17 cellular contexts compared by ENCODE assay signal in genomic region chr17:80110447-80110812, GRCh38. TPM values are rescaled to one million over a fixed set of nuclear protein-coding genes. Genes with fewer than 3 reads are reported as not detected.
DNase-seq lines count a peak whose midpoint lies in the region; ATAC-seq, FAIRE-seq and TF ChIP-seq lines count a peak whose summit lies in the region.
"Had no signal": no experiment of that assay in that cellular context is flagged by ENCODE, and none has a peak within 500 bp of the region (broad histone marks: within the 10 kb centered on the region; RNA-seq: fewer than 3 reads in every experiment).

No MANE protein-coding gene starts in this region.

- POLR2A ChIA-PET in activated naive CD8-positive, alpha-beta T cell treated with anti-CD3 and anti-CD28 coated beads, Interleukin-2, amount 10 ng/mL, durations not matched to agents 7 days and 5 days (lab: Charles Lee) = interaction anchor here (1.0 kb wide), 1 partner anchor 9 kb away, joined by 3 read pairs; the partner anchor contains the start of gene GAA
- POLR2A ChIA-PET in WTC11 (lab: Charles Lee) = interaction anchor here (0.9 kb wide), 1 partner anchor 9 kb away, joined by 3 read pairs; no protein-coding TSS in a partner anchor
- POLR2A ChIA-PET in activated CD8-positive, alpha-beta T cell treated with anti-CD3 and anti-CD28 coated beads for 36 hours (lab: Charles Lee) = interaction anchor here (1.6 kb wide), 1 partner anchor 35 kb away, joined by 7 read pairs; no protein-coding TSS in a partner anchor

- TF ChIP-seq CTCF in WTC11 (IDR thresholded peaks at IDR 0.05) (no peak), brain microvascular endothelial cell (IDR thresholded peaks at IDR 0.05; ENCODE audit: low read depth, low read length, missing control alignments) (no peak)
- TF ChIP-seq CTCF in activated CD8-positive, alpha-beta T cell treated with anti-CD3 and anti-CD28 coated beads for 36 hours (IDR thresholded peaks at IDR 0.05) = no peak

- peak overlapping the region; percentile 17 for H4K8ac ChIP-seq in neuronal stem cell (ENCODE audit: low read depth, low read length)

- H3K18ac ChIP-seq in neuronal stem cell (ENCODE audit: low read length) = no peak overlapping the region

- ATAC-seq in activated naive CD8-positive, alpha-beta T cell treated with anti-CD3 and anti-CD28 coated beads, Interleukin-2, amount 10 ng/mL, durations not matched to agents 7 days and 5 days (ENCODE audit: low read depth) = no peak
- ATAC-seq in WTC11 = no peak
- no peak for ATAC-seq in activated CD8-positive, alpha-beta T cell treated with anti-CD3 and anti-CD28 coated beads for 36 hours

- no peaks in the 10 kb centered on the region for H3K27me3 Mint-ChIP-seq in activated naive CD8-positive, alpha-beta T cell treated with anti-CD3 and anti-CD28 coated beads, Interleukin-2, amount 10 ng/mL, durations not matched to agents 7 days and 5 days
- no peaks in the 10 kb centered on the region for H3K27me3 Mint-ChIP-seq in activated naive CD8-positive, alpha-beta T cell treated with anti-CD3 and anti-CD28 coated beads for 36 hours
- H3K27me3 Mint-ChIP-seq in WTC11 (ENCODE audit: low read depth) = no peaks in the 10 kb centered on the region; the same call in 1 of the 2 replicates
- H3K27me3 Mint-ChIP-seq in activated CD8-positive, alpha-beta T cell treated with anti-CD3 and anti-CD28 coated beads for 36 hours = no peaks in the 10 kb centered on the region
- H3K27me3 Mint-ChIP-seq: CD4-positive, alpha-beta T cell had no signal

- peaks cover 3% of the 10 kb centered on the region for H3K79me1 ChIP-seq in neuronal stem cell (ENCODE audit: low read depth, low read length)

- no peak overlapping the region for H3K27ac ChIP-seq in neuronal stem cell (replicated peaks; ENCODE audit: low read length)
- no peak overlapping the region for H3K27ac ChIP-seq in brain microvascular endothelial cell

- CTCF ChIA-PET in WTC11 (lab: Charles Lee) = interaction anchor here (0.8 to 5.4 kb wide), 4 partner anchors 10 to 102 kb away, joined by 3 to 55 read pairs (median 4); partner anchors contain the start of gene GAA
- CTCF ChIA-PET in activated CD8-positive, alpha-beta T cell treated with anti-CD3 and anti-CD28 coated beads for 36 hours (lab: Charles Lee) = interaction anchor here (2.0 kb wide), 1 partner anchor 9 kb away, joined by 8 read pairs; the partner anchor contains the start of gene GAA

- H3K4me2 ChIP-seq in neuronal stem cell (ENCODE audit: insufficient read depth, low read length, poor library complexity, severe bottlenecking) = no peak overlapping the region

- H3K36me3 ChIP-seq in neuronal stem cell (replicated peaks in 1 of 2; ENCODE audit: control insufficient read depth in 2 of 2, insufficient read depth in 2 of 2, low read length in 2 of 2) (peaks cover 3 to 6% of the 10 kb centered on the region in 2 donors), brain microvascular endothelial cell (replicated peaks) (no peaks in the 10 kb centered on the region)

- H4K91ac ChIP-seq in neuronal stem cell (ENCODE audit: low read depth, low read length, poor library complexity) = no peak overlapping the region

- peaks cover 2% of the 10 kb centered on the region for H3K36me3 Mint-ChIP-seq in activated naive CD8-positive, alpha-beta T cell treated with anti-CD3 and anti-CD28 coated beads, Interleukin-2, amount 10 ng/mL, durations not matched to agents 7 days and 5 days
- peaks cover 5% of the 10 kb centered on the region for H3K36me3 Mint-ChIP-seq in activated naive CD8-positive, alpha-beta T cell treated with anti-CD3 and anti-CD28 coated beads for 36 hours
- peaks cover 9% of the 10 kb centered on the region for H3K36me3 Mint-ChIP-seq in WTC11
- H3K36me3 Mint-ChIP-seq in activated CD8-positive, alpha-beta T cell treated with anti-CD3 and anti-CD28 coated beads for 36 hours (ENCODE audit: low read depth) = peaks cover 6% of the 10 kb centered on the region

- H2AFZ ChIP-seq in neuronal stem cell (ENCODE audit: low read length) = no peak overlapping the region

- H2BK5ac ChIP-seq in neuronal stem cell (ENCODE audit: low read length) = no peak overlapping the region

- H2BK120ac ChIP-seq in neuronal stem cell (ENCODE audit: low read depth, low read length) = no peak overlapping the region

- H3K14ac ChIP-seq in neuronal stem cell (ENCODE audit: low read length) = no peak overlapping the region

- H3K9ac ChIP-seq in neuronal stem cell (ENCODE audit: low read depth, low read length, poor library complexity) = no peak overlapping the region

- H3K4me3 Mint-ChIP-seq in activated naive CD8-positive, alpha-beta T cell treated with anti-CD3 and anti-CD28 coated beads, Interleukin-2, amount 10 ng/mL, durations not matched to agents 7 days and 5 days = no peak overlapping the region
- no peak overlapping the region for H3K4me3 Mint-ChIP-seq in activated naive CD8-positive, alpha-beta T cell treated with anti-CD3 and anti-CD28 coated beads for 36 hours
- H3K4me3 Mint-ChIP-seq in WTC11 = no peak overlapping the region
- H3K4me3 Mint-ChIP-seq in activated CD8-positive, alpha-beta T cell treated with anti-CD3 and anti-CD28 coated beads for 36 hours = no peak overlapping the region
- H3K4me3 Mint-ChIP-seq: CD4-positive, alpha-beta T cell; H9 had no signal

- peaks cover 0 to 19% of the 10 kb centered on the region in 2 donors for H3K9me3 ChIP-seq in neuronal stem cell (replicated peaks in 1 of 2; ENCODE audit: control insufficient read depth in 2 of 2, insufficient read depth in 1 of 2, low read depth in 1 of 2, low read length in 2 of 2)

- no peak overlapping the region for H2AK5ac ChIP-seq in neuronal stem cell (ENCODE audit: low read depth, low read length)

- H2BK15ac ChIP-seq in neuronal stem cell (ENCODE audit: low read length) = no peak overlapping the region

- no CpG with 5 or more reads among the region's 9 CpGs for WGBS in neuronal stem cell (ENCODE audit: extremely low coverage in 2 of 2, insufficient read length in 2 of 2, insufficient replicate concordance in 1 of 2), 2 donors

- H3K4me1 Mint-ChIP-seq in activated naive CD8-positive, alpha-beta T cell treated with anti-CD3 and anti-CD28 coated beads, Interleukin-2, amount 10 ng/mL, durations not matched to agents 7 days and 5 days = peaks cover 4% of the 10 kb centered on the region
- no peaks in the 10 kb centered on the region for H3K4me1 Mint-ChIP-seq in activated naive CD8-positive, alpha-beta T cell treated with anti-CD3 and anti-CD28 coated beads for 36 hours
- peaks cover 6% of the 10 kb centered on the region; the same call in 1 of the 2 replicates for H3K4me1 Mint-ChIP-seq in WTC11
- no peaks in the 10 kb centered on the region for H3K4me1 Mint-ChIP-seq in activated CD8-positive, alpha-beta T cell treated with anti-CD3 and anti-CD28 coated beads for 36 hours (ENCODE audit: low read depth)

- no peak overlapping the region for H3K4ac ChIP-seq in neuronal stem cell (ENCODE audit: low read length)

- H3K4me3 ChIP-seq in neuronal stem cell (ENCODE audit: low read length in 2 of 2) (peak overlapping the region in 1 of 2 donors; percentile 17), brain microvascular endothelial cell (ENCODE audit: low read depth, low read length) (no peak overlapping the region)

- no peaks in the 10 kb centered on the region for H3K27me3 ChIP-seq in neuronal stem cell (ENCODE audit: control insufficient read depth in 3 of 3, insufficient read depth in 3 of 3, low read depth in 1 of 3, low read length in 3 of 3)
- H3K27me3 ChIP-seq in brain microvascular endothelial cell (replicated peaks) = no peaks in the 10 kb centered on the region

- in situ Hi-C loops in brain microvascular endothelial cell (cut with HindIII; ENCODE audit: low pct_ligation_motif_present, low sequenced_read_pairs) = no loop called here

- H3K4me1 ChIP-seq in neuronal stem cell (ENCODE audit: control insufficient read depth in 2 of 2, insufficient read depth in 1 of 2, low read depth in 1 of 2, low read length in 2 of 2) = peaks cover 0 to 4% of the 10 kb centered on the region in 2 donors

- H3K9me3 Mint-ChIP-seq in activated naive CD8-positive, alpha-beta T cell treated with anti-CD3 and anti-CD28 coated beads, Interleukin-2, amount 10 ng/mL, durations not matched to agents 7 days and 5 days = no peaks in the 10 kb centered on the region
- H3K9me3 Mint-ChIP-seq in activated naive CD8-positive, alpha-beta T cell treated with anti-CD3 and anti-CD28 coated beads for 36 hours = peaks cover 6% of the 10 kb centered on the region
- H3K9me3 Mint-ChIP-seq in WTC11 = peaks cover 5% of the 10 kb centered on the region; the same call in 1 of the 2 replicates
- H3K9me3 Mint-ChIP-seq in activated CD8-positive, alpha-beta T cell treated with anti-CD3 and anti-CD28 coated beads for 36 hours = peaks cover under 1% of the 10 kb centered on the region
- H3K9me3 Mint-ChIP-seq: CD4-positive, alpha-beta T cell had no signal

- no peak overlapping the region for H3K27ac Mint-ChIP-seq in activated naive CD8-positive, alpha-beta T cell treated with anti-CD3 and anti-CD28 coated beads, Interleukin-2, amount 10 ng/mL, durations not matched to agents 7 days and 5 days
- H3K27ac Mint-ChIP-seq in activated naive CD8-positive, alpha-beta T cell treated with anti-CD3 and anti-CD28 coated beads for 36 hours = no peak overlapping the region
- no peak overlapping the region for H3K27ac Mint-ChIP-seq in WTC11
- no peak overlapping the region for H3K27ac Mint-ChIP-seq in activated CD8-positive, alpha-beta T cell treated with anti-CD3 and anti-CD28 coated beads for 36 hours
- H3K27ac Mint-ChIP-seq: CD4-positive, alpha-beta T cell; H9 had no signal

- H3K23ac ChIP-seq in neuronal stem cell (ENCODE audit: low read depth, low read length, poor library complexity) = no peak overlapping the region

- peak; percentile 13 for FAIRE-seq in urothelium cell line (lab: Jason Lieb, UNC)
- FAIRE-seq: G401.6, GM19239 had no signal

- H2BK12ac ChIP-seq in neuronal stem cell (ENCODE audit: low read length) = no peak overlapping the region

- peak; percentile 18 for DNase-seq in activated naive CD8-positive, alpha-beta T cell treated with anti-CD3 and anti-CD28 coated beads, Interleukin-2, amount 10 ng/mL, durations not matched to agents 7 days and 5 days
- no peak for DNase-seq in activated naive CD8-positive, alpha-beta T cell treated with anti-CD3 and anti-CD28 coated beads for 36 hours
- DNase-seq in WTC11 (ENCODE audit: low spot score) (peak; percentile 2), neuronal stem cell (ENCODE audit: low spot score) (no peak), urothelium cell line (ENCODE audit: low spot score) (no peak), GDM1 (lab: John Stamatoyannopoulos, UW) (no peak), brain microvascular endothelial cell (no peak)
- no peak for DNase-seq in activated CD8-positive, alpha-beta T cell treated with anti-CD3 and anti-CD28 coated beads for 36 hours
- DNase-seq: ACHN; C1 segment of cervical spinal cord; Calu3; CD4-positive, alpha-beta T cell; GOT3; H9 had no signal

- intact Hi-C loops in activated CD8-positive, alpha-beta T cell treated with anti-CD3 and anti-CD28 coated beads for 36 hours (cut with micrococcal nuclease) = no loop called here

RNA-seq across cellular contexts. Expression of gene GAA, which starts 9.0 kb away (rescaled TPM):
- 10 to 100 TPM; 41.9 to 48.9 TPM for total RNA-seq in activated naive CD8-positive, alpha-beta T cell treated with anti-CD3 and anti-CD28 coated beads, Interleukin-2, amount 10 ng/mL, durations not matched to agents 7 days and 5 days
- total RNA-seq in activated naive CD8-positive, alpha-beta T cell treated with anti-CD3 and anti-CD28 coated beads for 36 hours = 10 to 100 TPM; 39.3 to 43.9 TPM
- 91.6 to 97.7 TPM (median 93.9 TPM) in 3 replicates for total RNA-seq in WTC11 (2021)
- polyA plus RNA-seq in neuronal stem cell (2013, experiment 1 of 2) = 50.1 TPM
- 49.6 TPM for polyA plus RNA-seq in neuronal stem cell (2013, experiment 2 of 2)
- 10 to 100 TPM; 42.6 to 46.2 TPM for total RNA-seq in activated CD8-positive, alpha-beta T cell treated with anti-CD3 and anti-CD28 coated beads for 36 hours

RNA-seq across cellular contexts. Expression of gene EIF4A3, which starts 36.5 kb away (rescaled TPM):
- 100 to 1,000 TPM; 106 to 115 TPM for total RNA-seq in activated naive CD8-positive, alpha-beta T cell treated with anti-CD3 and anti-CD28 coated beads, Interleukin-2, amount 10 ng/mL, durations not matched to agents 7 days and 5 days
- 100 to 1,000 TPM; 192 to 197 TPM for total RNA-seq in activated naive CD8-positive, alpha-beta T cell treated with anti-CD3 and anti-CD28 coated beads for 36 hours
- total RNA-seq in WTC11 (2021) = 142 to 160 TPM (median 142 TPM) in 3 replicates
- polyA plus RNA-seq in neuronal stem cell (2013, experiment 1 of 2) = 66.1 TPM
- polyA plus RNA-seq in neuronal stem cell (2013, experiment 2 of 2) = 64.7 TPM
- 100 to 1,000 TPM; 178 to 183 TPM for total RNA-seq in activated CD8-positive, alpha-beta T cell treated with anti-CD3 and anti-CD28 coated beads for 36 hours

RNA-seq across cellular contexts. Expression of gene CARD14, which starts 59.4 kb away (rescaled TPM):
- total RNA-seq in activated naive CD8-positive, alpha-beta T cell treated with anti-CD3 and anti-CD28 coated beads, Interleukin-2, amount 10 ng/mL, durations not matched to agents 7 days and 5 days = not detected
- total RNA-seq in activated naive CD8-positive, alpha-beta T cell treated with anti-CD3 and anti-CD28 coated beads for 36 hours = not detected
- total RNA-seq in WTC11 (2021) = 0.18 to 0.83 TPM (median 0.25 TPM) in 3 replicates
- polyA plus RNA-seq in neuronal stem cell (2013, experiment 1 of 2) = 0.20 TPM
- polyA plus RNA-seq in neuronal stem cell (2013, experiment 2 of 2) = 0.22 TPM
- under 1 TPM; 0.11 to 0.50 TPM for total RNA-seq in activated CD8-positive, alpha-beta T cell treated with anti-CD3 and anti-CD28 coated beads for 36 hours
- total RNA-seq: CD4-positive, alpha-beta T cell; HT1080 had no signal

Comparison
In these comparisons a context has a peak if more than half of its experiments do, and no peak if none do; other contexts are left out.
1. DNase-seq: peak in activated naive CD8-positive, alpha-beta T cell treated with anti-CD3 and anti-CD28 coated beads, Interleukin-2, amount 10 ng/mL, durations not matched to agents 7 days and 5 days (single experiment) and WTC11 (single experiment); none in activated naive CD8-positive, alpha-beta T cell treated with anti-CD3 and anti-CD28 coated beads for 36 hours (single experiment), neuronal stem cell (single experiment), urothelium cell line (single experiment), activated CD8-positive, alpha-beta T cell treated with anti-CD3 and anti-CD28 coated beads for 36 hours (single experiment), GDM1 (single experiment) and brain microvascular endothelial cell (single experiment).